ENCODE assay signal across 7 cellular contexts in the genomic region with DNA sequence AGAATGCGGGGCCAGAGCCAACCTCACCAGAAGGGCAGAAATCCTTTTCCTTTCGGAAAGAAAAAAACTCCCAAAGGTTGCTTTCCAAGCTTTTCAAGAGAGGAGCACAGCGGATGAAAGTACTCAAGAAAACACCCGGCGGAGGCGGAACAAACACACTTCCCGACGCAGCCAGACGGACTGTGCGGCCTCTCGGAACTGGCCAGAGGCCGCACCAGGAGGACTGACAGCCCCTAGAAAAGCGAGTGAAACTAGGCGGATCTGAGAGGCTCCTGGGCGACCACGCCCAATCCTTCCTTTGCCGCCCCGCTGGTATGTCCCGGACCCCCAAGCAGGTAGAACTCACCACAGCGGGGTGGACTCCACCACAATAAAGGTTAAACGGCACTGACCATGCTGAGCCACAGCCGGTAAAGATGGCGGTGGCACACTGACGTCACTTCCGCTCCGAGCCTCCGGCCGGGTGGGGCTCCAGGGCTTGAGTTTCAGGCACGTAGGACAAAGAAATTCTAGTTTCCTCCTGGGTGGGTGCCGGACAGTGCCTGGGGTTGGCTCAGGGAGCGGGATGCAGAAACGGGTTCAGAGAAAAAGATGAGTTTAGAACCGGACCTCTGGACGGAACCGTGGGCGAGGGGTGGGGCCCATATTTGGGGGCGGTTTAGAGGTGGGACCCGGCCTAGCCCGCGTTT. TPM values are rescaled to one million over a fixed set of nuclear protein-coding genes. Genes with fewer than 3 reads are reported as not detected.
DNase-seq lines count a peak whose midpoint lies in the region; ATAC-seq and TF ChIP-seq lines count a peak whose summit lies in the region.

A gene (minus strand): TSS at position 432 of the 689 bp plus-strand sequence. CDS start 14,356 bp downstream, outside the sequence.

- intact Hi-C loops in activated B cell treated with CpG ODN at 0.5 μM for 24 hours (cut with micrococcal nuclease): loop anchor here (1.0 to 2.0 kb wide), 4 partner anchors 54 to 118 kb away; a partner anchor contains a TSS

- TF ChIP-seq CTCF in activated B cell treated with CpG ODN at 0.5 μM for 24 hours (IDR thresholded peaks at IDR 0.05): no peak
- TF ChIP-seq CTCF in cardiac fibroblast (IDR thresholded peaks at IDR 0.05; ENCODE audit: low read depth, low read length): no peak

- H3K4me1 Mint-ChIP-seq in activated B cell treated with CpG ODN at 0.5 μM for 24 hours: peaks cover 29% of the 10 kb centered on the region

- ATAC-seq in GM18498 (IDR thresholded peaks at IDR 0.05; ENCODE audit: unreplicated experiment): peak; percentile 92
- peak; percentile 74 for ATAC-seq in HG03039 (IDR thresholded peaks at IDR 0.05; ENCODE audit: unreplicated experiment)
- ATAC-seq in activated B cell treated with CpG ODN at 0.5 μM for 24 hours (ENCODE audit: low read depth): peak; percentile 91

- CTCF ChIA-PET in activated B cell treated with CpG ODN at 0.5 μM for 24 hours (lab: Charles Lee): no interaction called here

- H3K36me3 Mint-ChIP-seq in activated B cell treated with CpG ODN at 0.5 μM for 24 hours (ENCODE audit: low read depth): peaks cover 44% of the 10 kb centered on the region

- H3K27ac Mint-ChIP-seq in activated B cell treated with CpG ODN at 0.5 μM for 24 hours: peak within 1 kb of the TSS; percentile 98

- H3K4me3 Mint-ChIP-seq in activated B cell treated with CpG ODN at 0.5 μM for 24 hours: peak within 1 kb of the TSS; percentile 99

- H3K9me3 Mint-ChIP-seq in activated B cell treated with CpG ODN at 0.5 μM for 24 hours: peaks cover 14% of the 10 kb centered on the region

- H3K27me3 Mint-ChIP-seq in activated B cell treated with CpG ODN at 0.5 μM for 24 hours: no peaks in the 10 kb centered on the region

- peak; percentile 92 for DNase-seq in NCI-H2171 treated with DMSO at 0.1 percent for 48 hours (lab: John Stamatoyannopoulos, UW)
- peak; percentile 78 for DNase-seq in activated B cell treated with CpG ODN at 0.5 μM for 24 hours
- peak; percentile 89 to 93 for DNase-seq in cardiac fibroblast (ENCODE audit: low read depth in 2 of 2)
- peak; percentile 90 for DNase-seq in iris pigment epithelial cell (ENCODE audit: low read depth)
- peak; percentile 68 to 79 (median 75) for DNase-seq in stimulated activated CD4-positive, alpha-beta T cell treated with anti-CD3 and anti-CD28 coated beads, Interleukin-12 subunit alpha, Interleukin-12 subunit beta, amount 100 ng/mL, for 48 hours (ENCODE audit: low read depth in 2 of 3, low spot score in 1 of 3)

- H3K4me3 ChIP-seq in cardiac fibroblast (replicated peaks in 1 of 2; ENCODE audit: low read depth in 2 of 2, low read length in 2 of 2): peak within 1 kb of the TSS; percentile 61 to 78

- POLR2A ChIA-PET in activated B cell treated with CpG ODN at 0.5 μM for 24 hours (lab: Charles Lee): interaction anchor here (0.6 to 2.0 kb wide), 4 partner anchors 26 to 152 kb away, joined by 3 to 12 read pairs (median 8); a partner anchor contains a TSS

RNA-seq across cellular contexts. Expression of the gene that starts here (rescaled TPM):
- 31.6 and 32.2 TPM in 2 replicates for total RNA-seq in activated B cell treated with CpG ODN at 0.5 μM for 24 hours

Comparison
In these comparisons a context has a peak if more than half of its experiments do, and no peak if none do; other contexts are left out.
1. Peak in every context shown above with its lines: DNase-seq, ATAC-seq and H3K4me3 ChIP-seq.